19 cellular contexts compared by ENCODE assay signal in the genomic region with DNA sequence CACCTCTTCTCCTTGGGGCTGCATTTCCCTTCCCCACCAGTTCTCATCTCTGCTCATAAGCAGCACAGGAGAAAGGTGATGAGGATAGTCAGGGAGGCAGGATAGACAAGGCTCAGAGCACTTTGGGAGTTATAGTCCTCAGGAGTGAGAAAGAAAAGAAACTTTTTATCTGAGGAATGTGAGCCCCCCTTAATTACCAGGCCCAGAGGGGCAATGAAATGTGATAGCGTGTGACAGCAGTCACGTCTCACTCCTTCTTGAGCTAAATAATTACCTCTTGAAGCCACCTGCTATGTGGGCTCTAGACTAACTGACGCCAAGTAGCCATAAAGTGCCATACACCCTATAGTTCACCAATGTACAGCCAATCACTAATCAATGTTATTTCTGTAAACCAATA.
"Had no signal": no experiment of that assay in that cellular context is flagged by ENCODE, and none has a peak within 500 bp of the region (broad histone marks: within the 10 kb centered on the region; RNA-seq: fewer than 3 reads in every experiment).

No MANE protein-coding gene starts in this region.

- ATAC-seq: activated CD8-positive, alpha-beta T cell treated with anti-CD3 and anti-CD28 coated beads, Interleukin-2, amount 10 ng/mL, durations not matched to agents 7 days and 5 days; body of pancreas; heart right ventricle; left ventricle myocardium superior; stimulated activated naive CD8-positive, alpha-beta T cell treated with anti-CD3 and anti-CD28 coated beads, Interleukin-15, amount 100 ng/mL, for 72 hours had no signal

- H3K27me3 ChIP-seq: adrenal gland, body of pancreas had no signal

- H3K36me3 ChIP-seq: adrenal gland, heart right ventricle, thoracic aorta, WERI-Rb-1 had no signal

- FAIRE-seq: keratinocyte, urothelium cell line had no signal

- H3K4me1 ChIP-seq: adrenal gland, body of pancreas, heart right ventricle had no signal

- H3K9me3 ChIP-seq: adrenal gland, body of pancreas, heart right ventricle, thoracic aorta had no signal

- DNase-seq: activated CD4-positive, alpha-beta T cell treated with anti-CD3 and anti-CD28 coated beads for 4 hours; activated CD8-positive, alpha-beta memory T cell treated with anti-CD3 and anti-CD28 coated beads, Interleukin-2, amount 50 U/mL, for 48 hours; activated CD8-positive, alpha-beta T cell treated with anti-CD3 and anti-CD28 coated beads, Interleukin-2, amount 10 ng/mL, durations not matched to agents 7 days and 5 days; activated naive CD4-positive, alpha-beta T cell treated with anti-CD3 and anti-CD28 coated beads, Interleukin-2, amount 10 ng/mL, durations not matched to agents 7 days and 5 days; adrenal gland; body of pancreas; cortex of kidney; effector CD8-positive, alpha-beta T cell; foreskin melanocyte; heart right ventricle; left ventricle myocardium superior; mesendoderm; stimulated activated CD4-positive, alpha-beta T cell treated with anti-CD3 and anti-CD28 coated beads, Interleukin-15, amount 100 ng/mL, for 24 hours; stimulated activated CD4-positive, alpha-beta T cell treated with anti-CD3 and anti-CD28 coated beads, Interleukin-4, amount 100 ng/mL, for 24 hours; stimulated activated naive CD8-positive, alpha-beta T cell treated with anti-CD3 and anti-CD28 coated beads, Interleukin-15, amount 100 ng/mL, for 72 hours; WERI-Rb-1 had no signal

- H3K27ac ChIP-seq: adrenal gland, body of pancreas, heart right ventricle, thoracic aorta, WERI-Rb-1 had no signal

- H3K4me3 ChIP-seq: adrenal gland, body of pancreas, heart right ventricle, thoracic aorta had no signal
